Comparison of ENCODE assay signal across 1 cellular context in genomic region chr17:29613371-29613837, GRCh38.
TF ChIP-seq lines count a peak whose summit lies in the region.

No MANE protein-coding gene starts in this region.

TF ChIP-seq in IMR-90, 13 proteins besides CTCF, POLR2A, EP300 and RAD21:
- TF ChIP-seq RCOR1 (IDR thresholded peaks at IDR 0.05; ENCODE audit: insufficient replicate concordance, low read length) (no peak), SMC3 (IDR thresholded peaks at IDR 0.05; ENCODE audit: low read depth, low read length) (peak; percentile 32), CEBPB (IDR thresholded peaks at IDR 0.05; ENCODE audit: low read depth, low read length) (no peak)
- TF ChIP-seq, protein P1, sequence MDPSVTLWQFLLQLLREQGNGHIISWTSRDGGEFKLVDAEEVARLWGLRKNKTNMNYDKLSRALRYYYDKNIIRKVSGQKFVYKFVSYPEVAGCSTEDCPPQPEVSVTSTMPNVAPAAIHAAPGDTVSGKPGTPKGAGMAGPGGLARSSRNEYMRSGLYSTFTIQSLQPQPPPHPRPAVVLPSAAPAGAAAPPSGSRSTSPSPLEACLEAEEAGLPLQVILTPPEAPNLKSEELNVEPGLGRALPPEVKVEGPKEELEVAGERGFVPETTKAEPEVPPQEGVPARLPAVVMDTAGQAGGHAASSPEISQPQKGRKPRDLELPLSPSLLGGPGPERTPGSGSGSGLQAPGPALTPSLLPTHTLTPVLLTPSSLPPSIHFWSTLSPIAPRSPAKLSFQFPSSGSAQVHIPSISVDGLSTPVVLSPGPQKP (IDR thresholded peaks at IDR 0.05; ENCODE audit: borderline replicate concordance, low read depth, low read length), result no peak
TF ChIP-seq in IMR-90: peak in this region for 1.
